ENCODE assay signal across 7 cellular contexts in genomic region chr11:121194731-121195596, GRCh38.
DNase-seq lines count a peak whose midpoint lies in the region; ATAC-seq, FAIRE-seq and TF ChIP-seq lines count a peak whose summit lies in the region.

No MANE protein-coding gene starts in this region.

- H3K9me3 Mint-ChIP-seq in activated CD4-positive, alpha-beta memory T cell treated with anti-CD3 and anti-CD28 coated beads for 36 hours = no peaks in the 10 kb centered on the region

- no peaks in the 10 kb centered on the region for H3K36me3 Mint-ChIP-seq in activated CD4-positive, alpha-beta memory T cell treated with anti-CD3 and anti-CD28 coated beads for 36 hours

- H3K4me3 Mint-ChIP-seq in activated CD4-positive, alpha-beta memory T cell treated with anti-CD3 and anti-CD28 coated beads for 36 hours = no peak overlapping the region

- POLR2A ChIA-PET in activated CD4-positive, alpha-beta memory T cell treated with anti-CD3 and anti-CD28 coated beads for 36 hours (lab: Charles Lee) = no interaction called here

- DNase-seq in GM10266 (ENCODE audit: extremely low spot score) (peak; percentile 64), NCI-H446 (lab: John Stamatoyannopoulos, UW) (peak; percentile 81), mucosa of gallbladder (ENCODE audit: low spot score) (peak; percentile 68)
- DNase-seq in activated CD4-positive, alpha-beta memory T cell treated with anti-CD3 and anti-CD28 coated beads for 36 hours = peak; percentile 53
- peak; percentile 63 for DNase-seq in stimulated activated naive CD8-positive, alpha-beta T cell treated with anti-CD3 and anti-CD28 coated beads, Interleukin-15, Interleukin-2, amounts not matched to agents 100 U/mL and 50 U/mL, for 24 hours

- intact Hi-C loops in activated CD4-positive, alpha-beta memory T cell treated with anti-CD3 and anti-CD28 coated beads for 36 hours (cut with micrococcal nuclease) = loop anchor here (1.0 to 10.0 kb wide), 4 partner anchors 160 to 860 kb away; partner anchors contain the start of genes ARHGEF12 and GRIK4

- peak; percentile 76 for ATAC-seq in HG03064 (IDR thresholded peaks at IDR 0.05; ENCODE audit: low read depth, unreplicated experiment)
- peak; percentile 84 for ATAC-seq in stimulated activated naive CD8-positive, alpha-beta T cell treated with anti-CD3 and anti-CD28 coated beads, Interleukin-15, Interleukin-2, amounts not matched to agents 100 U/mL and 50 U/mL, for 24 hours

- peak; percentile 18 for FAIRE-seq in endometrium (lab: Jason Lieb, UNC)

- H3K4me1 Mint-ChIP-seq in activated CD4-positive, alpha-beta memory T cell treated with anti-CD3 and anti-CD28 coated beads for 36 hours (ENCODE audit: low read depth) = peaks cover 3% of the 10 kb centered on the region

- H3K27me3 Mint-ChIP-seq in activated CD4-positive, alpha-beta memory T cell treated with anti-CD3 and anti-CD28 coated beads for 36 hours = peaks cover 16% of the 10 kb centered on the region

- peak; percentile 85 for TF ChIP-seq CTCF in GM10266 (IDR thresholded peaks at IDR 0.05; ENCODE audit: control insufficient read depth, insufficient read depth, low read depth, missing control alignments)

- H3K27ac Mint-ChIP-seq in activated CD4-positive, alpha-beta memory T cell treated with anti-CD3 and anti-CD28 coated beads for 36 hours = no peak overlapping the region

- CTCF ChIA-PET in activated CD4-positive, alpha-beta memory T cell treated with anti-CD3 and anti-CD28 coated beads for 36 hours (lab: Charles Lee) = interaction anchor here (0.6 to 2.4 kb wide), 57 partner anchors 8 to 697 kb away, joined by 3 to 18 read pairs (median 4); partner anchors contain the start of gene GRIK4

Comparison
In these comparisons a context has a peak if more than half of its experiments do, and no peak if none do; other contexts are left out.
1. Peak in every context shown above with its lines: DNase-seq and ATAC-seq.